In genomic region chr20:39302312-39302711, GRCh38 we compare ENCODE assay signal across 24 cellular contexts.
"Had no signal": no experiment of that assay in that cellular context is flagged by ENCODE, and none has a peak within 500 bp of the region (broad histone marks: within the 10 kb centered on the region; RNA-seq: fewer than 3 reads in every experiment).

No MANE protein-coding gene starts in this region.

- H3K27ac ChIP-seq: epithelial cell of prostate, esophagus muscularis mucosa, gastrocnemius medialis, heart right ventricle, left ventricle myocardium inferior, lower lobe of right lung, spleen, suprapubic skin, thyroid gland had no signal

- H3K36me3 Mint-ChIP-seq: memory B cell, mesothelial cell of epicardium, natural killer cell, type B pancreatic cell had no signal

- H3K4me3 Mint-ChIP-seq: dendritic cell treated with granulocyte-macrophage colony-stimulating factor and Interleukin-4, amounts not matched to agents 40 ng/mL and 50 ng/mL, for 4 days; effector memory CD8-positive, alpha-beta T cell; memory B cell; mesothelial cell of epicardium; natural killer cell; neural crest cell; type B pancreatic cell had no signal

- H3K36me3 ChIP-seq: esophagus muscularis mucosa, gastrocnemius medialis, heart right ventricle, left ventricle myocardium inferior, lower lobe of right lung, spleen, suprapubic skin, thyroid gland had no signal

- H3K9me3 Mint-ChIP-seq: dendritic cell treated with granulocyte-macrophage colony-stimulating factor and Interleukin-4, amounts not matched to agents 40 ng/mL and 50 ng/mL, for 4 days; effector memory CD8-positive, alpha-beta T cell; memory B cell; natural killer cell; type B pancreatic cell had no signal

- H3K27ac Mint-ChIP-seq: dendritic cell treated with granulocyte-macrophage colony-stimulating factor and Interleukin-4, amounts not matched to agents 40 ng/mL and 50 ng/mL, for 4 days; effector memory CD8-positive, alpha-beta T cell; memory B cell; mesothelial cell of epicardium; natural killer cell; type B pancreatic cell had no signal

- H3K4me3 ChIP-seq: esophagus muscularis mucosa, gastrocnemius medialis, heart right ventricle, left ventricle myocardium inferior, lower lobe of right lung, spleen, suprapubic skin, thyroid gland had no signal

- DNase-seq: effector memory CD8-positive, alpha-beta T cell; gastrocnemius medialis; heart right ventricle; hypothalamus; kidney glomerular epithelial cell; left ventricle myocardium inferior; lower lobe of right lung; natural killer cell; posterior cingulate gyrus; spleen; stimulated activated CD4-positive, alpha-beta T cell treated with anti-CD3 and anti-CD28 coated beads, Interleukin-15, amount 100 ng/mL, for 24 hours; stimulated activated CD4-positive, alpha-beta T cell treated with anti-CD3 and anti-CD28 coated beads, Interleukin-1b, Interleukin-23, amount 100 ng/mL, for 48 hours; stimulated activated CD4-positive, alpha-beta T cell treated with anti-CD3 and anti-CD28 coated beads, Interleukin-4, amount 100 ng/mL, for 24 hours; stimulated activated naive CD4-positive, alpha-beta T cell treated with Interleukin-2 at 50 U/mL for 16 hours; thyroid gland had no signal

- H3K4me1 Mint-ChIP-seq: natural killer cell, neural crest cell had no signal

- H3K9me3 ChIP-seq: esophagus muscularis mucosa, gastrocnemius medialis, lower lobe of right lung, spleen, suprapubic skin, thyroid gland had no signal

- ATAC-seq: effector memory CD8-positive, alpha-beta T cell; gastrocnemius medialis; heart right ventricle; lower lobe of right lung; natural killer cell; sciatic nerve had no signal

- H3K27me3 Mint-ChIP-seq: dendritic cell treated with granulocyte-macrophage colony-stimulating factor and Interleukin-4, amounts not matched to agents 40 ng/mL and 50 ng/mL, for 4 days had no signal

- H3K4me1 ChIP-seq: gastrocnemius medialis, heart right ventricle, left ventricle myocardium inferior, spleen, suprapubic skin, thyroid gland had no signal

- H3K27me3 ChIP-seq: esophagus muscularis mucosa, gastrocnemius medialis, suprapubic skin, thyroid gland had no signal
